1 cellular context compared by ENCODE assay signal in genomic region chr7:36084485-36085091, GRCh38.
TF ChIP-seq lines count a peak whose summit lies in the region.

No MANE protein-coding gene starts in this region.

TF ChIP-seq in HepG2, 621 proteins besides CTCF, POLR2A, EP300 and RAD21 (continued from another document and continues in another):
- TF ChIP-seq RERE (CRISPR knock-in tag; IDR thresholded peaks at IDR 0.05; ENCODE audit: low read depth) (no peak), PHF8 (CRISPR knock-in tag; IDR thresholded peaks at IDR 0.05) (peak; percentile 41; the same call in 1 of the 2 replicates), ZNF383 (CRISPR knock-in tag; IDR thresholded peaks at IDR 0.05; ENCODE audit: borderline replicate concordance) (no peak), ARNT (IDR thresholded peaks at IDR 0.05) (no peak), ELK4 (CRISPR knock-in tag; IDR thresholded peaks at IDR 0.05; ENCODE audit: borderline replicate concordance) (no peak), ATF3 (CRISPR knock-in tag; IDR thresholded peaks at IDR 0.05) (peak; percentile 28; the same call in 1 of the 2 replicates), ZNF292 (CRISPR knock-in tag; IDR thresholded peaks at IDR 0.05; ENCODE audit: borderline replicate concordance, low read depth) (peak; percentile 54; the same call in 1 of the 2 replicates), MBD4 (IDR thresholded peaks at IDR 0.05; ENCODE audit: borderline replicate concordance, low read length) (no peak), FOXK2 (IDR thresholded peaks at IDR 0.05) (no peak), HOXA7 (CRISPR knock-in tag; IDR thresholded peaks at IDR 0.05) (no peak), HOXD1 (CRISPR knock-in tag; IDR thresholded peaks at IDR 0.05) (no peak), IKZF5 (CRISPR knock-in tag; IDR thresholded peaks at IDR 0.05) (peak; percentile 19; the same call in 1 of the 2 replicates), ZNF746 (CRISPR knock-in tag; IDR thresholded peaks at IDR 0.05) (no peak), MAFG (CRISPR knock-in tag; IDR thresholded peaks at IDR 0.05) (no peak), ZNF782 (CRISPR knock-in tag; IDR thresholded peaks at IDR 0.05; ENCODE audit: borderline replicate concordance) (no peak), ZNF547 (CRISPR knock-in tag; IDR thresholded peaks at IDR 0.05) (no peak), ZNF3 (CRISPR knock-in tag; IDR thresholded peaks at IDR 0.05) (no peak), RNF2 (conservative IDR thresholded peaks at IDR 0.05; ENCODE audit: low read depth) (no peak), ZNF574 (CRISPR knock-in tag; IDR thresholded peaks at IDR 0.05) (peak; percentile 66), ZNF335 (CRISPR knock-in tag; IDR thresholded peaks at IDR 0.05) (no peak), ZC3H13 (CRISPR knock-in tag; IDR thresholded peaks at IDR 0.05) (0 out of 2 replicates have a peak, but pooled peaks have one; percentile 39), E2F5 (CRISPR knock-in tag; conservative IDR thresholded peaks at IDR 0.05) (no peak), MXD4 (CRISPR knock-in tag; IDR thresholded peaks at IDR 0.05) (peak; percentile 47; the same call in 1 of the 2 replicates), ZNF234 (CRISPR knock-in tag; conservative IDR thresholded peaks at IDR 0.05) (no peak), U2AF2 (IDR thresholded peaks at IDR 0.05; ENCODE audit: low read depth, low read length) (no peak), ZMYM2 (CRISPR knock-in tag; IDR thresholded peaks at IDR 0.05) (peak; percentile 63; the same call in 1 of the 2 replicates), TBX2 (CRISPR knock-in tag; IDR thresholded peaks at IDR 0.05; ENCODE audit: borderline replicate concordance) (peak; percentile 57; the same call in 1 of the 2 replicates), RFX3 (CRISPR knock-in tag; IDR thresholded peaks at IDR 0.05) (no peak), ZNF501 (CRISPR knock-in tag; IDR thresholded peaks at IDR 0.05) (0 out of 2 replicates have a peak, but pooled peaks have one; percentile 45), ZNF597 (CRISPR knock-in tag; IDR thresholded peaks at IDR 0.05) (no peak), ZNF660 (CRISPR knock-in tag; IDR thresholded peaks at IDR 0.05; ENCODE audit: borderline replicate concordance, low read depth) (no peak), MTERF4 (CRISPR knock-in tag; IDR thresholded peaks at IDR 0.05) (no peak), ZBTB26 (CRISPR knock-in tag; IDR thresholded peaks at IDR 0.05; ENCODE audit: borderline replicate concordance) (no peak), HHEX (CRISPR knock-in tag; IDR thresholded peaks at IDR 0.05) (no peak), ZNF629 (CRISPR knock-in tag; conservative IDR thresholded peaks at IDR 0.05) (no peak), MYC (CRISPR knock-in tag; IDR thresholded peaks at IDR 0.05; ENCODE audit: borderline replicate concordance) (peak; percentile 88), FOXO1 (CRISPR knock-in tag; IDR thresholded peaks at IDR 0.05) (peak; percentile 35; the same call in 1 of the 2 replicates), THRA (CRISPR knock-in tag; IDR thresholded peaks at IDR 0.05; ENCODE audit: borderline replicate concordance) (no peak), PRDM4 (CRISPR knock-in tag; IDR thresholded peaks at IDR 0.05; ENCODE audit: borderline replicate concordance) (no peak), KDM3A (CRISPR knock-in tag; IDR thresholded peaks at IDR 0.05; ENCODE audit: low read depth) (peak; percentile 57; the same call in 1 of the 2 replicates), PRPF4 (IDR thresholded peaks at IDR 0.05; ENCODE audit: low read depth, low read length, poor library complexity, severe bottlenecking) (no peak), ZNF780A (CRISPR knock-in tag; IDR thresholded peaks at IDR 0.05) (0 out of 2 replicates have a peak, but pooled peaks have one; percentile 56), SP2 (CRISPR knock-in tag; IDR thresholded peaks at IDR 0.05) (no peak), SRSF4 (IDR thresholded peaks at IDR 0.05; ENCODE audit: low read depth, low read length, poor library complexity, severe bottlenecking) (no peak), SNAPC5 (CRISPR knock-in tag; IDR thresholded peaks at IDR 0.05; ENCODE audit: borderline replicate concordance) (0 out of 2 replicates have a peak, but pooled peaks have one; percentile 49)
